7 cellular contexts compared by ENCODE assay signal in the genomic region with DNA sequence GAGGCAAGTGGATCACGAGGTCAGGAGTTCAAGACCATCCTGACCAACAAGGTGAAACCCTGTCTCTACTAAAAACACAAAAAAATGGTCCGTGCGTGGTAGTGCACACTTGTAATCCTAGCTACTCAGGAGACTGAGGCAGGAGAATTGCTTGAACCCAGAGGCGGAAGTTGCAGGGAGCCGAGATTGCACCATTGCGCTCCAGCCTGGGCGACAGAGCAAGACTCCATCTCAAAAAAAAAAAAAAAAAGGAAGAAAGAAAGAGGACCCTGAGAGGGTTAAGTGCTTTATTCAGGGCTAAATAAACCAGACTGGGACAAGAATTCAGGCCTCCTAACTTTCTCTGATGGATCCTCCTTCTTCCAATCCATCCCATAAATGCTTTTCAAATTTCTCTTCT. TPM values are rescaled to one million over a fixed set of nuclear protein-coding genes. Genes with fewer than 3 reads are reported as not detected.
A peak's percentile ranks its signal among the peaks of the same experiment; 100 is the strongest.
DNase-seq lines count a peak whose midpoint lies in the region; ATAC-seq lines count a peak whose summit lies in the region.
"Not testable (repeated sequence)": the region's sequence is repeated elsewhere in the genome, so short reads cannot be mapped to it uniquely, and the experiment has no call there.

No MANE protein-coding gene starts in this region.

- intact Hi-C loops in CD4-positive, alpha-beta memory T cell (cut with micrococcal nuclease); Right ventricle myocardium superior (cut with DNase I): not testable (repeated sequence)
- intact Hi-C loops in dendritic cell treated with granulocyte-macrophage colony-stimulating factor and Interleukin-4, amounts not matched to agents 40 ng/mL and 50 ng/mL, for 4 days (cut with micrococcal nuclease) = loop anchor here (5.0 kb wide), 1 partner anchor 34 kb away; no protein-coding TSS in a partner anchor

- POLR2A ChIA-PET in CD4-positive, alpha-beta memory T cell (lab: Charles Lee; ENCODE audit: partially characterized antibody) = interaction anchor here (1.0 to 1.3 kb wide), 2 partner anchors 55 to 191 kb away, joined by 3 to 7 read pairs; partner anchors contain the start of gene ATXN1

- not testable (repeated sequence) for H3K36me3 Mint-ChIP-seq in CD4-positive, alpha-beta memory T cell; natural killer cell treated with Interleukin-12 subunit alpha and Interleukin-12 subunit beta and Interleukin-15 and Interleukin-18, amount 100 ng/mL, for 72 hours
- H3K36me3 Mint-ChIP-seq in activated CD8-positive, alpha-beta memory T cell treated with anti-CD3 and anti-CD28 coated beads, Interleukin-2, amount 10 ng/mL, durations not matched to agents 7 days and 5 days = peaks cover 20% of the 10 kb centered on the region
- peaks cover 15% of the 10 kb centered on the region for H3K36me3 Mint-ChIP-seq in dendritic cell treated with granulocyte-macrophage colony-stimulating factor and Interleukin-4, amounts not matched to agents 40 ng/mL and 50 ng/mL, for 4 days (ENCODE audit: low read depth)

- peaks cover 40 to 78% (median 50%) of the 10 kb centered on the region in 4 donors for H3K4me1 Mint-ChIP-seq in CD4-positive, alpha-beta memory T cell
- peaks cover 70% of the 10 kb centered on the region for H3K4me1 Mint-ChIP-seq in activated CD8-positive, alpha-beta memory T cell treated with anti-CD3 and anti-CD28 coated beads, Interleukin-2, amount 10 ng/mL, durations not matched to agents 7 days and 5 days
- peaks cover 62% of the 10 kb centered on the region for H3K4me1 Mint-ChIP-seq in dendritic cell treated with granulocyte-macrophage colony-stimulating factor and Interleukin-4, amounts not matched to agents 40 ng/mL and 50 ng/mL, for 4 days (ENCODE audit: low read depth)
- peaks cover 37 to 57% of the 10 kb centered on the region in 2 donors for H3K4me1 Mint-ChIP-seq in natural killer cell treated with Interleukin-12 subunit alpha and Interleukin-12 subunit beta and Interleukin-15 and Interleukin-18, amount 100 ng/mL, for 72 hours (ENCODE audit: low read depth in 2 of 2)

- H3K4me1 ChIP-seq in CD4-positive, alpha-beta memory T cell (ENCODE audit: insufficient read depth, low read length) = peaks cover 55% of the 10 kb centered on the region

- H3K9me3 ChIP-seq in CD4-positive, alpha-beta memory T cell (ENCODE audit: control insufficient read depth in 1 of 2, low read length in 2 of 2) = not testable (repeated sequence)

- not testable (repeated sequence) for ATAC-seq in activated CD8-positive, alpha-beta memory T cell treated with anti-CD3 and anti-CD28 coated beads, Interleukin-2, amount 10 ng/mL, durations not matched to agents 7 days and 5 days; natural killer cell treated with Interleukin-12 subunit alpha and Interleukin-12 subunit beta and Interleukin-15 and Interleukin-18, amount 100 ng/mL, for 72 hours
- ATAC-seq in Right ventricle myocardium superior (ENCODE audit: poor library complexity) = peak; percentile 53

- H3K27me3 Mint-ChIP-seq in CD4-positive, alpha-beta memory T cell; activated CD8-positive, alpha-beta memory T cell treated with anti-CD3 and anti-CD28 coated beads, Interleukin-2, amount 10 ng/mL, durations not matched to agents 7 days and 5 days; dendritic cell treated with granulocyte-macrophage colony-stimulating factor and Interleukin-4, amounts not matched to agents 40 ng/mL and 50 ng/mL, for 4 days; natural killer cell treated with Interleukin-12 subunit alpha and Interleukin-12 subunit beta and Interleukin-15 and Interleukin-18, amount 100 ng/mL, for 72 hours: not testable (repeated sequence)

- H3K27ac Mint-ChIP-seq in CD4-positive, alpha-beta memory T cell = peak overlapping the region in 5 of 7 donors; percentile 16 to 82 (median 48)
- peak overlapping the region; percentile 72 for H3K27ac Mint-ChIP-seq in activated CD8-positive, alpha-beta memory T cell treated with anti-CD3 and anti-CD28 coated beads, Interleukin-2, amount 10 ng/mL, durations not matched to agents 7 days and 5 days
- peak overlapping the region; percentile 95 for H3K27ac Mint-ChIP-seq in dendritic cell treated with granulocyte-macrophage colony-stimulating factor and Interleukin-4, amounts not matched to agents 40 ng/mL and 50 ng/mL, for 4 days
- H3K27ac Mint-ChIP-seq in natural killer cell treated with Interleukin-12 subunit alpha and Interleukin-12 subunit beta and Interleukin-15 and Interleukin-18, amount 100 ng/mL, for 72 hours = peak overlapping the region; percentile 16 to 32

- DNase-seq in CD4-positive, alpha-beta memory T cell; activated CD8-positive, alpha-beta memory T cell treated with anti-CD3 and anti-CD28 coated beads, Interleukin-2, amount 10 ng/mL, durations not matched to agents 7 days and 5 days; natural killer cell treated with Interleukin-12 subunit alpha and Interleukin-12 subunit beta and Interleukin-15 and Interleukin-18, amount 100 ng/mL, for 72 hours (ENCODE audit: low spot score): not testable (repeated sequence)
- DNase-seq in MV-4-11 (lab: John Stamatoyannopoulos, UW) (peak; percentile 36), SIG-M5 treated with dmso at 0.1 percent for 504 hours (lab: John Stamatoyannopoulos, UW; ENCODE audit: unreplicated experiment) (peak; percentile 47), Right ventricle myocardium superior (peak; percentile 70)

- not testable (repeated sequence) for H3K9me3 Mint-ChIP-seq in CD4-positive, alpha-beta memory T cell; activated CD8-positive, alpha-beta memory T cell treated with anti-CD3 and anti-CD28 coated beads, Interleukin-2, amount 10 ng/mL, durations not matched to agents 7 days and 5 days (ENCODE audit: low read depth); dendritic cell treated with granulocyte-macrophage colony-stimulating factor and Interleukin-4, amounts not matched to agents 40 ng/mL and 50 ng/mL, for 4 days; natural killer cell treated with Interleukin-12 subunit alpha and Interleukin-12 subunit beta and Interleukin-15 and Interleukin-18, amount 100 ng/mL, for 72 hours

- not testable (repeated sequence) for H3K36me3 ChIP-seq in CD4-positive, alpha-beta memory T cell (ENCODE audit: insufficient read depth, low read length)

- CTCF ChIA-PET in CD4-positive, alpha-beta memory T cell (lab: Charles Lee; ENCODE audit: partially characterized antibody) = interaction anchor here (1.1 to 4.7 kb wide), 2 partner anchors 17 to 194 kb away, joined by 3 to 23 read pairs; no protein-coding TSS in a partner anchor
- CTCF ChIA-PET in activated CD8-positive, alpha-beta memory T cell treated with anti-CD3 and anti-CD28 coated beads, Interleukin-2, amount 10 ng/mL, durations not matched to agents 7 days and 5 days (lab: Charles Lee) = interaction anchor here (1.0 kb wide), 1 partner anchor 9 kb away, joined by 3 read pairs; no protein-coding TSS in a partner anchor

- H3K4me3 Mint-ChIP-seq in CD4-positive, alpha-beta memory T cell = peak overlapping the region in 2 of 8 donors; percentile 3 to 7
- not testable (repeated sequence) for H3K4me3 Mint-ChIP-seq in activated CD8-positive, alpha-beta memory T cell treated with anti-CD3 and anti-CD28 coated beads, Interleukin-2, amount 10 ng/mL, durations not matched to agents 7 days and 5 days
- peak overlapping the region; percentile 51 for H3K4me3 Mint-ChIP-seq in dendritic cell treated with granulocyte-macrophage colony-stimulating factor and Interleukin-4, amounts not matched to agents 40 ng/mL and 50 ng/mL, for 4 days
- peak overlapping the region; percentile 52 for H3K4me3 Mint-ChIP-seq in natural killer cell treated with Interleukin-12 subunit alpha and Interleukin-12 subunit beta and Interleukin-15 and Interleukin-18, amount 100 ng/mL, for 72 hours

- not testable (repeated sequence) for H3K27ac ChIP-seq in CD4-positive, alpha-beta memory T cell (ENCODE audit: low read depth, low read length)

- H3K27me3 ChIP-seq in CD4-positive, alpha-beta memory T cell (ENCODE audit: insufficient read depth, low read length) = not testable (repeated sequence)

- H3K4me3 ChIP-seq in CD4-positive, alpha-beta memory T cell (ENCODE audit: low read length in 2 of 2) = not testable (repeated sequence)

RNA-seq across cellular contexts. Expression of gene ATXN1, which starts 54.8 kb away (rescaled TPM):
- total RNA-seq in CD4-positive, alpha-beta memory T cell = 10 to 100 TPM; 94.7 to 97.4 TPM
- polyA plus RNA-seq in CD4-positive, alpha-beta memory T cell = 10 to 100 TPM; 10.5 to 19.1 TPM
- 100 to 1,000 TPM in 1 of 2 experiments, 10 to 100 TPM in 1; 84.6 to 117 TPM for total RNA-seq in activated CD8-positive, alpha-beta memory T cell treated with anti-CD3 and anti-CD28 coated beads, Interleukin-2, amount 10 ng/mL, durations not matched to agents 7 days and 5 days
- total RNA-seq in Right ventricle myocardium superior = 36.1 TPM
- 100 to 1,000 TPM in 1 of 2 donors, 10 to 100 TPM in 1; 56.4 to 103 TPM for total RNA-seq in natural killer cell treated with Interleukin-12 subunit alpha and Interleukin-12 subunit beta and Interleukin-15 and Interleukin-18, amount 100 ng/mL, for 72 hours

Comparison
In these comparisons a context has a peak if more than half of its experiments do, and no peak if none do; other contexts are left out.
1. H3K27ac Mint-ChIP-seq: peak in every context shown above with its lines; median percentile 95 in dendritic cell treated with granulocyte-macrophage colony-stimulating factor and Interleukin-4, amounts not matched to agents 40 ng/mL and 50 ng/mL, for 4 days; 72 in activated CD8-positive, alpha-beta memory T cell treated with anti-CD3 and anti-CD28 coated beads, Interleukin-2, amount 10 ng/mL, durations not matched to agents 7 days and 5 days; 48 in CD4-positive, alpha-beta memory T cell; 24 in natural killer cell treated with Interleukin-12 subunit alpha and Interleukin-12 subunit beta and Interleukin-15 and Interleukin-18, amount 100 ng/mL, for 72 hours.